Comparison of ENCODE assay signal across 8 cellular contexts in genomic region chr9:137114220-137114612, GRCh38. TPM values are rescaled to one million over a fixed set of nuclear protein-coding genes. Genes with fewer than 3 reads are reported as not detected.
DNase-seq lines count a peak whose midpoint lies in the region; ATAC-seq and TF ChIP-seq lines count a peak whose summit lies in the region.

No MANE protein-coding gene starts in this region.

- intact Hi-C loops in naive thymus-derived CD4-positive, alpha-beta T cell (cut with micrococcal nuclease), result loop anchor here (1.0 to 2.0 kb wide), 7 partner anchors 15 to 323 kb away; partner anchors contain the start of genes MAN1B1 (in 1 of the 2), TMEM141 (in 1 of the 2) and TPRN (in 1 of the 2)

- in situ Hi-C loops in brain microvascular endothelial cell (cut with HindIII; ENCODE audit: low pct_ligation_motif_present, low sequenced_read_pairs), result no loop called here
- in situ Hi-C loops in ACHN (cut with HindIII; ENCODE audit: low pct_ligation_motif_present, low pct_unique_long_range_greater_than_20kb, low sequenced_read_pairs), result no loop called here

- no peaks in the 10 kb centered on the region for H3K27me3 Mint-ChIP-seq in naive thymus-derived CD4-positive, alpha-beta T cell

- H3K27ac ChIP-seq in brain microvascular endothelial cell, result no peak overlapping the region
- peak overlapping the region; percentile 81 for H3K27ac ChIP-seq in naive thymus-derived CD4-positive, alpha-beta T cell (ENCODE audit: low read depth, low read length)

- peak overlapping the region; percentile 46 for H3K4me3 ChIP-seq in brain microvascular endothelial cell (ENCODE audit: low read depth, low read length)
- H3K4me3 ChIP-seq in naive thymus-derived CD4-positive, alpha-beta T cell (ENCODE audit: low read length), result peak overlapping the region; percentile 54

- CTCF ChIA-PET in naive thymus-derived CD4-positive, alpha-beta T cell (lab: Charles Lee), result interaction anchor here (2.5 kb wide), 1 partner anchor 18 kb away, joined by 11 read pairs; no protein-coding TSS in a partner anchor

- peaks cover 0 to 3% (median 0%) of the 10 kb centered on the region in 5 donors for H3K36me3 Mint-ChIP-seq in naive thymus-derived CD4-positive, alpha-beta T cell

- DNase-seq in GM10266 (ENCODE audit: extremely low spot score) (peak; percentile 74), brain microvascular endothelial cell (no peak), cerebellar cortex (ENCODE audit: low spot score) (no peak), ACHN (no peak)
- no peak for DNase-seq in naive thymus-derived CD4-positive, alpha-beta T cell

- H3K9me3 ChIP-seq in naive thymus-derived CD4-positive, alpha-beta T cell (ENCODE audit: control insufficient read depth in 2 of 3, low read length in 3 of 3), result no peaks in the 10 kb centered on the region

- POLR2A ChIA-PET in naive thymus-derived CD4-positive, alpha-beta T cell (lab: Charles Lee), result interaction anchor here (0.6 to 3.6 kb wide), 9 partner anchors 12 to 128 kb away, joined by 3 to 21 read pairs (median 4); partner anchors contain the start of genes MAN1B1, RNF208 and TUBB4B

- TF ChIP-seq CTCF in GM10266 (IDR thresholded peaks at IDR 0.05; ENCODE audit: control insufficient read depth, insufficient read depth, low read depth, missing control alignments) (no peak), brain microvascular endothelial cell (IDR thresholded peaks at IDR 0.05; ENCODE audit: low read depth, low read length, missing control alignments) (no peak)

- peaks cover 0 to 11% (median 5%) of the 10 kb centered on the region in 7 donors for H3K4me1 Mint-ChIP-seq in naive thymus-derived CD4-positive, alpha-beta T cell

- peaks cover 13% of the 10 kb centered on the region for H3K36me3 ChIP-seq in brain microvascular endothelial cell (replicated peaks)
- H3K36me3 ChIP-seq in naive thymus-derived CD4-positive, alpha-beta T cell (ENCODE audit: control insufficient read depth in 2 of 3, insufficient read depth in 3 of 3, low read length in 3 of 3), result peaks cover 0 to 40% (median 3%) of the 10 kb centered on the region in 3 experiments

- H3K27me3 ChIP-seq in brain microvascular endothelial cell (replicated peaks), result no peaks in the 10 kb centered on the region
- H3K27me3 ChIP-seq in naive thymus-derived CD4-positive, alpha-beta T cell (ENCODE audit: control insufficient read depth in 2 of 2, insufficient read depth in 2 of 2, low read length in 2 of 2), result no peaks in the 10 kb centered on the region

- H3K4me3 Mint-ChIP-seq in naive thymus-derived CD4-positive, alpha-beta T cell, result peak overlapping the region in 9 of 10 donors; percentile 45 to 82 (median 66)

- no peak overlapping the region for H3K27ac Mint-ChIP-seq in naive thymus-derived CD4-positive, alpha-beta T cell

- ATAC-seq in HG03175 (IDR thresholded peaks at IDR 0.05; ENCODE audit: unreplicated experiment), result peak; percentile 25
- peak; percentile 17 for ATAC-seq in naive thymus-derived CD4-positive, alpha-beta T cell
- no peak for ATAC-seq in HG03439 (IDR thresholded peaks at IDR 0.05; ENCODE audit: unreplicated experiment)
- ATAC-seq in HG03139 (IDR thresholded peaks at IDR 0.05; ENCODE audit: unreplicated experiment), result no peak

- H3K9me3 Mint-ChIP-seq in naive thymus-derived CD4-positive, alpha-beta T cell, result no peaks in the 10 kb centered on the region

- H3K4me1 ChIP-seq in naive thymus-derived CD4-positive, alpha-beta T cell (ENCODE audit: control insufficient read depth in 2 of 2, insufficient read depth in 2 of 2, low read length in 2 of 2), result peaks cover 0 to 4% of the 10 kb centered on the region in 2 donors

RNA-seq across cellular contexts. Expression of gene DPP7, which starts 0.3 kb away (rescaled TPM):
- 100 to 1,000 TPM; 235 to 328 (median 298) TPM for total RNA-seq in naive thymus-derived CD4-positive, alpha-beta T cell
- polyA plus RNA-seq in naive thymus-derived CD4-positive, alpha-beta T cell, result 100 to 1,000 TPM in 1 of 2 donors, 10 to 100 TPM in 1; 86.9 to 120 TPM

RNA-seq across cellular contexts. Expression of gene GRIN1, which starts 24.7 kb away (rescaled TPM):
- not detected for total RNA-seq in naive thymus-derived CD4-positive, alpha-beta T cell
- not detected for polyA plus RNA-seq in naive thymus-derived CD4-positive, alpha-beta T cell

RNA-seq across cellular contexts. Expression of gene MAN1B1, which starts 27.4 kb away (rescaled TPM):
- 10 to 100 TPM; 57.3 to 74.2 (median 70.2) TPM for total RNA-seq in naive thymus-derived CD4-positive, alpha-beta T cell
- 10 to 100 TPM; 36.0 to 51.2 TPM for polyA plus RNA-seq in naive thymus-derived CD4-positive, alpha-beta T cell

RNA-seq across cellular contexts. Expression of gene UAP1L1, which starts 36.9 kb away (rescaled TPM):
- total RNA-seq in naive thymus-derived CD4-positive, alpha-beta T cell, result 10 to 100 TPM; 11.6 to 27.6 (median 15.2) TPM
- polyA plus RNA-seq in naive thymus-derived CD4-positive, alpha-beta T cell, result 1 to 10 TPM in 1 of 2 donors, under 1 TPM in 1; 0.71 to 1.4 TPM

RNA-seq across cellular contexts. Expression of gene SAPCD2, which starts 43.9 kb away (rescaled TPM):
- total RNA-seq in naive thymus-derived CD4-positive, alpha-beta T cell, result 10 to 100 TPM in 1 of 5 experiments, 1 to 10 TPM in 1, under 1 TPM in 3; 0.16 to 22.1 (median 0.74) TPM
- under 1 TPM in 1 of 2 donors, not detected in 1; 0.18 TPM for polyA plus RNA-seq in naive thymus-derived CD4-positive, alpha-beta T cell

Comparison
In these comparisons a context has a peak if more than half of its experiments do, and no peak if none do; other contexts are left out.
1. ATAC-seq: peak in HG03175 (single experiment) and naive thymus-derived CD4-positive, alpha-beta T cell (single experiment); none in HG03439 (single experiment) and HG03139 (single experiment).